In the genomic region with DNA sequence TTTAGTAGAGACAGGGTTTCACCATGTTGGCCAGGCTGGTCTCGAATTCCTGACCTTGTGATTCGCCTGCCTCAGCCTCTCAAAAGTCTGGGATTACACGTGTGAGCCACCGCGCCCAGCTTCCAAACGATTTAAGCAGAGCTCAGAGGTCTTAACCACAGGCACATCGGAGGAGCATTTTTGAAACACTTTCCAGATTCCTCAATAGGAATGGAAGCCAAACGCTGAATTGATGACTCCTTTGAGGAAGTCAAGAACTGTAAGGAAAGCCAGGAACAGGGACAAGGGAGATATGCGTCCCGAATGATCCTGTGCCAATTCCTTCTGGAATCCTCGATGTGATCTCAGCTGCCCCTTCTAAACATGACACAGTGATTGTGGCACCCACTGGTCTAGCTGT, we compare ENCODE assay signal across 32 cellular contexts. TPM values are rescaled to one million over a fixed set of nuclear protein-coding genes. Genes with fewer than 3 reads are reported as not detected.
DNase-seq lines count a peak whose midpoint lies in the region; TF ChIP-seq lines count a peak whose summit lies in the region.
"Had no signal": no experiment of that assay in that cellular context is flagged by ENCODE, and none has a peak within 500 bp of the region (broad histone marks: within the 10 kb centered on the region; RNA-seq: fewer than 3 reads in every experiment).

No MANE protein-coding gene starts in this region.

- no peak overlapping the region for H3K4ac ChIP-seq in mesenchymal stem cell (ENCODE audit: low read depth in 1 of 2, low read length in 2 of 2)

- H4K91ac ChIP-seq in mesenchymal stem cell (ENCODE audit: low read length) = no peak overlapping the region

- H2BK120ac ChIP-seq in mesenchymal stem cell (ENCODE audit: low read depth, low read length) = no peak overlapping the region

- no peaks in the 10 kb centered on the region for H3K79me2 ChIP-seq in GM23248 (ENCODE audit: insufficient read depth)

- H3K4me1 ChIP-seq in GM23248 (ENCODE audit: insufficient read depth) (no peaks in the 10 kb centered on the region), mesenchymal stem cell (ENCODE audit: control insufficient read depth, insufficient read depth, low read depth, low read length) (no peaks in the 10 kb centered on the region), colonic mucosa (no peaks in the 10 kb centered on the region)
- H3K4me1 ChIP-seq: A549, esophagus squamous epithelium, left lung, stomach, tibial artery had no signal

- H3K9me2 ChIP-seq in GM23248 (ENCODE audit: insufficient read depth) = no peaks in the 10 kb centered on the region

- no peak for TF ChIP-seq CTCF in astrocyte of the cerebellum (IDR thresholded peaks at IDR 0.05; ENCODE audit: low read depth, low read length, missing control alignments)
- TF ChIP-seq CTCF in colonic mucosa (IDR thresholded peaks at IDR 0.05) = no peak

- no peak overlapping the region for H2BK12ac ChIP-seq in mesenchymal stem cell (ENCODE audit: low read length in 2 of 2)

- no peak overlapping the region for H3K14ac ChIP-seq in mesenchymal stem cell (ENCODE audit: low read length in 2 of 2)

- intact Hi-C loops in colonic mucosa (cut with DNase I) = no loop called here

- H3K9ac ChIP-seq in GM23248 (no peak overlapping the region), mesenchymal stem cell (ENCODE audit: low read length) (peak overlapping the region; percentile 28), colonic mucosa (ENCODE audit: low read depth in 2 of 2, low read length in 2 of 2) (no peak overlapping the region)

- H3F3A ChIP-seq in GM23248 (ENCODE audit: insufficient read depth) = no peaks in the 10 kb centered on the region

- H3K27me3 ChIP-seq in GM23248 (replicated peaks; ENCODE audit: insufficient read depth) (peaks cover 19% of the 10 kb centered on the region; the same call in 1 of the 2 replicates), mesenchymal stem cell (ENCODE audit: control insufficient read depth in 1 of 2, insufficient read depth in 1 of 2, low read length in 2 of 2) (peaks cover 0 to 20% of the 10 kb centered on the region in 2 experiments), colonic mucosa (no peaks in the 10 kb centered on the region)
- H3K27me3 ChIP-seq: brain microvascular endothelial cell, left lung had no signal

- H3K23ac ChIP-seq in mesenchymal stem cell (ENCODE audit: low read length in 2 of 2) = no peak overlapping the region

- H3K4me2 ChIP-seq in GM23248 (ENCODE audit: unreplicated experiment) = peak overlapping the region; percentile 35
- no peak overlapping the region for H3K4me2 ChIP-seq in mesenchymal stem cell (ENCODE audit: low read length, poor library complexity, severe bottlenecking)
- H3K4me2 ChIP-seq: A549 had no signal

- H2BK5ac ChIP-seq in mesenchymal stem cell (ENCODE audit: low read depth, low read length, poor library complexity, severe bottlenecking) = no peak overlapping the region

- H2BK15ac ChIP-seq in mesenchymal stem cell (ENCODE audit: low read depth, poor library complexity, severe bottlenecking) = no peak overlapping the region

- H2AK5ac ChIP-seq in mesenchymal stem cell (ENCODE audit: low read length, severe bottlenecking) = no peak overlapping the region

- no peak overlapping the region for H3K4me3 ChIP-seq in GM23248
- no peak overlapping the region for H3K4me3 ChIP-seq in astrocyte of the cerebellum (ENCODE audit: low read depth, low read length)
- no peak overlapping the region for H3K4me3 ChIP-seq in mesenchymal stem cell (ENCODE audit: insufficient read depth in 1 of 2, low read depth in 1 of 2, low read length in 2 of 2)
- no peak overlapping the region for H3K4me3 ChIP-seq in colonic mucosa
- H3K4me3 ChIP-seq: A549, esophagus squamous epithelium, left lung, stomach, tibial artery had no signal

- H2AFZ ChIP-seq in GM23248 (no peak overlapping the region), mesenchymal stem cell (ENCODE audit: low read depth, low read length) (no peak overlapping the region)

- no peaks in the 10 kb centered on the region for H3K36me3 ChIP-seq in GM23248 (ENCODE audit: low read depth)
- H3K36me3 ChIP-seq in mesenchymal stem cell (ENCODE audit: control insufficient read depth in 1 of 2, insufficient read depth in 2 of 2, low read depth in 1 of 2, low read length in 2 of 2) = no peaks in the 10 kb centered on the region
- no peaks in the 10 kb centered on the region for H3K36me3 ChIP-seq in colonic mucosa
- H3K36me3 ChIP-seq: brain microvascular endothelial cell, esophagus squamous epithelium, left lung, stomach, tibial artery had no signal

- WGBS in GM23248 (ENCODE audit: low coverage in 1 of 2, low lambda C conversion rate in 2 of 2, missing lambda C conversion rate in 2 of 2), 2 experiments = 36 to 43% methylated on average over 11 of the region's 11 CpGs
- 82% methylated on average over 11 of the region's 11 CpGs for WGBS in mesenchymal stem cell

- DNase-seq in AG08396 (ENCODE audit: low spot score) (peak; percentile 52), GM23248 (peak; percentile 63), astrocyte of the cerebellum (ENCODE audit: low read depth) (peak; percentile 5), mesenchymal stem cell (no peak), SKM-1 treated with dmso at 0.1 percent for 144 hours (lab: John Stamatoyannopoulos, UW; ENCODE audit: unreplicated experiment) (no peak), colonic mucosa (no peak), occipital lobe (lab: John Stamatoyannopoulos, UW) (no peak), pons (ENCODE audit: low spot score) (no peak)
- DNase-seq: activated CD4-positive, alpha-beta memory T cell treated with anti-CD3 and anti-CD28 coated beads for 36 hours; activated CD4-positive, CD25-positive, alpha-beta regulatory T cell treated with anti-CD3 and anti-CD28 coated beads, Interleukin-2, amount 50 U/mL, for 72 hours; activated CD8-positive, alpha-beta memory T cell treated with anti-CD3 and anti-CD28 coated beads, Interleukin-2, amount 50 U/mL, for 4 hours; activated naive CD4-positive, alpha-beta T cell treated with Interleukin-2 at 50 U/mL for 16 hours; brain microvascular endothelial cell; COR-L47; esophagus squamous epithelium; left lung; NCI-H1417; NCI-H2081; NCI-H2227 treated with DMSO at 0.1 percent for 48 hours; NCI-H748 treated with DMSO at 0.1 percent for 48 hours; right cardiac atrium; Right ventricle myocardium superior; stimulated activated CD8-positive, alpha-beta memory T cell treated with anti-CD3 and anti-CD28 coated beads, Interleukin-4, amount 100 ng/mL, for 48 hours; stomach; T-helper 2 cell; tibial artery had no signal

- no peak overlapping the region for H3K18ac ChIP-seq in mesenchymal stem cell (ENCODE audit: low read depth in 1 of 2, low read length in 2 of 2)

- in situ Hi-C loops in GM23248 (cut with MboI) (no loop called here), astrocyte of the cerebellum (cut with HindIII; ENCODE audit: low sequenced_read_pairs) (no loop called here)

- no peak overlapping the region for H3K27ac ChIP-seq in GM23248
- no peak overlapping the region for H3K27ac ChIP-seq in mesenchymal stem cell (ENCODE audit: low read length, poor library complexity, severe bottlenecking)
- H3K27ac ChIP-seq in colonic mucosa = no peak overlapping the region
- H3K27ac ChIP-seq: A549, brain microvascular endothelial cell, C4-2B, esophagus squamous epithelium, left lung, stomach, tibial artery had no signal

- no peak overlapping the region for H4K8ac ChIP-seq in mesenchymal stem cell (ENCODE audit: low read length)

- H3K9me3 ChIP-seq in GM23248 (ENCODE audit: low read depth) (no peaks in the 10 kb centered on the region), mesenchymal stem cell (ENCODE audit: control insufficient read depth, low read length) (no peaks in the 10 kb centered on the region), colonic mucosa (no peaks in the 10 kb centered on the region)
- H3K9me3 ChIP-seq: A549, esophagus squamous epithelium, left lung, stomach, tibial artery had no signal

- no peaks in the 10 kb centered on the region for H3K79me1 ChIP-seq in mesenchymal stem cell (replicated peaks; ENCODE audit: low read length, poor library complexity, severe bottlenecking)

- H4K20me1 ChIP-seq in GM23248 (ENCODE audit: insufficient read depth) = no peaks in the 10 kb centered on the region

RNA-seq across cellular contexts. Expression of gene TRH, which starts 40.0 kb away (rescaled TPM):
- total RNA-seq in GM23248 (2014; rRNA removed; shearing (Covaris generic)) = not detected in 2 replicates
- 0.15 and 0.19 TPM in 2 replicates for polyA plus RNA-seq in GM23248 (2016; fragmentation: Nextera tagmentation; extraction: Ambion mirVana)
- not detected for polyA plus RNA-seq in mesenchymal stem cell (2013, experiment 1 of 2)
- not detected for polyA plus RNA-seq in mesenchymal stem cell (2013, experiment 2 of 2)
- total RNA-seq in colonic mucosa (not detected), occipital lobe (1.1 TPM)
- total RNA-seq: activated CD4-positive, alpha-beta memory T cell treated with anti-CD3 and anti-CD28 coated beads for 36 hours; activated T-helper 1 cell treated with anti-CD3 and anti-CD28 coated beads, Interleukin-12 subunit alpha, Interleukin-12 subunit beta, Interleukin-2, Interleukin-4 antibody, amounts not matched to agents 30 ng/mL and 10 ng/mL and 1 ng/mL, durations not matched to agents 14 hours and 24 hours and 36 hours; chondrocyte; esophagus squamous epithelium; HT1080; left lung; mesenteric fat pad; right cardiac atrium; Right ventricle myocardium superior had no signal
- polyA plus RNA-seq: A549, right cardiac atrium, stomach had no signal

Comparison
In these comparisons a context has a peak if more than half of its experiments do, and no peak if none do; other contexts are left out.
1. DNase-seq: peak in AG08396 (single experiment), GM23248 (single experiment) and astrocyte of the cerebellum (single experiment); none in mesenchymal stem cell (single experiment), SKM-1 treated with dmso at 0.1 percent for 144 hours (single experiment), colonic mucosa (single experiment), occipital lobe (single experiment) and pons (single experiment).